In genomic region chr12:114903394-114903748, GRCh38 we compare ENCODE assay signal across 21 cellular contexts.
A peak's percentile ranks its signal among the peaks of the same experiment; 100 is the strongest.
DNase-seq lines count a peak whose midpoint lies in the region; ATAC-seq and TF ChIP-seq lines count a peak whose summit lies in the region.
"Had no signal": no experiment of that assay in that cellular context is flagged by ENCODE, and none has a peak within 500 bp of the region (broad histone marks: within the 10 kb centered on the region; RNA-seq: fewer than 3 reads in every experiment).

No MANE protein-coding gene starts in this region.

- H3K27ac Mint-ChIP-seq in H9, result no peak overlapping the region
- H3K27ac Mint-ChIP-seq in stimulated activated memory B cell treated with anti-CD40 and anti-IgM and Interleukin-4, amounts not matched to agents 10 μg/mL and 1 μg/mL and 100 μg/mL, for 72 hours, result no peak overlapping the region
- H3K27ac Mint-ChIP-seq: activated CD8-positive, alpha-beta memory T cell treated with anti-CD3 and anti-CD28 coated beads, Interleukin-2, amount 10 ng/mL, durations not matched to agents 7 days and 5 days; immature natural killer cell; mesothelial cell of epicardium had no signal

- H3K36me3 ChIP-seq in brain microvascular endothelial cell (replicated peaks), result no peaks in the 10 kb centered on the region
- H3K36me3 ChIP-seq in mesenchymal stem cell (ENCODE audit: control insufficient read depth in 1 of 2, insufficient read depth in 2 of 2, low read depth in 1 of 2, low read length in 2 of 2), result no peaks in the 10 kb centered on the region
- H3K36me3 ChIP-seq: SJCRH30, upper lobe of right lung had no signal

- H4K8ac ChIP-seq in H9 (replicated peaks; ENCODE audit: insufficient read length, low read depth, low read length), result peak overlapping the region; percentile 10
- peak overlapping the region; percentile 27 for H4K8ac ChIP-seq in mesenchymal stem cell (ENCODE audit: low read length)

- no peaks in the 10 kb centered on the region for H3K23me2 ChIP-seq in H9 (ENCODE audit: insufficient read length, low read depth, low read length, poor library complexity, severe bottlenecking)

- H3K4ac ChIP-seq in H9 (ENCODE audit: low read depth, low read length) (no peak overlapping the region), mesenchymal stem cell (ENCODE audit: low read depth in 1 of 2, low read length in 2 of 2) (no peak overlapping the region)

- H3K14ac ChIP-seq in H9 (ENCODE audit: insufficient read depth, low read length) (no peak overlapping the region), mesenchymal stem cell (ENCODE audit: low read length in 2 of 2) (no peak overlapping the region)

- H2BK20ac ChIP-seq in H9 (ENCODE audit: low read depth, low read length, poor library complexity, severe bottlenecking), result no peak overlapping the region

- no peak for DNase-seq in AG04449 (ENCODE audit: low read depth, low spot score)
- no peak for DNase-seq in H9
- DNase-seq in brain microvascular endothelial cell, result peak; percentile 4
- no peak for DNase-seq in mesenchymal stem cell
- no peak for DNase-seq in NCI-H2029 treated with DMSO at 0.1 percent for 48 hours (lab: John Stamatoyannopoulos, UW)
- DNase-seq in coronary artery (ENCODE audit: low spot score), result no peak
- DNase-seq: ACHN; activated CD4-positive, alpha-beta T cell treated with anti-CD3 and anti-CD28 coated beads for 1 hour; activated CD8-positive, alpha-beta memory T cell treated with anti-CD3 and anti-CD28 coated beads, Interleukin-2, amount 10 ng/mL, durations not matched to agents 7 days and 5 days; activated gamma-delta T cell; amygdala; immature natural killer cell; NCI-H1048; PC-9; SJCRH30; stimulated activated CD4-positive, alpha-beta T cell treated with anti-CD3 and anti-CD28 coated beads, Interleukin-15, amount 100 ng/mL, for 24 hours; stimulated activated naive CD4-positive, alpha-beta T cell; upper lobe of right lung had no signal

- no peaks in the 10 kb centered on the region; the same call in 1 of the 2 replicates for H3K27me3 Mint-ChIP-seq in H9 (ENCODE audit: low read depth)
- H3K27me3 Mint-ChIP-seq in stimulated activated memory B cell treated with anti-CD40 and anti-IgM and Interleukin-4, amounts not matched to agents 10 μg/mL and 1 μg/mL and 100 μg/mL, for 72 hours, result no peaks in the 10 kb centered on the region
- H3K27me3 Mint-ChIP-seq: activated CD8-positive, alpha-beta memory T cell treated with anti-CD3 and anti-CD28 coated beads, Interleukin-2, amount 10 ng/mL, durations not matched to agents 7 days and 5 days had no signal

- H3K27me3 ChIP-seq in H9 (ENCODE audit: insufficient read depth, low read length) (no peaks in the 10 kb centered on the region), brain microvascular endothelial cell (replicated peaks) (no peaks in the 10 kb centered on the region), mesenchymal stem cell (ENCODE audit: control insufficient read depth in 1 of 2, insufficient read depth in 1 of 2, low read length in 2 of 2) (no peaks in the 10 kb centered on the region)
- H3K27me3 ChIP-seq: SJCRH30, upper lobe of right lung had no signal

- H4K5ac ChIP-seq in H9 (ENCODE audit: insufficient read length, low read depth, low read length), result no peak overlapping the region

- no peaks in the 10 kb centered on the region for H3K79me2 ChIP-seq in H9 (ENCODE audit: insufficient read depth, low read length)

- H3K56ac ChIP-seq in H9 (ENCODE audit: insufficient read length, low read depth, low read length), result no peak overlapping the region

- CTCF ChIA-PET in AG04449 (lab: Yijun Ruan, JAX), result interaction anchor here (0.8 to 1.2 kb wide), 2 partner anchors 9 to 56 kb away, joined by 3 to 4 read pairs; no protein-coding TSS in a partner anchor

- H3K9ac ChIP-seq in H9 (ENCODE audit: extremely low read depth, insufficient read length, low read length) (no peak overlapping the region), mesenchymal stem cell (ENCODE audit: low read length) (peak overlapping the region; percentile 82)

- H3K4me1 ChIP-seq in H9 (ENCODE audit: insufficient read depth, low read length) (no peaks in the 10 kb centered on the region), mesenchymal stem cell (ENCODE audit: control insufficient read depth, insufficient read depth, low read depth, low read length) (peaks cover 1% of the 10 kb centered on the region)
- H3K4me1 ChIP-seq: SJCRH30, upper lobe of right lung had no signal

- no peaks in the 10 kb centered on the region for H3K4me1 Mint-ChIP-seq in H9
- H3K4me1 Mint-ChIP-seq in stimulated activated memory B cell treated with anti-CD40 and anti-IgM and Interleukin-4, amounts not matched to agents 10 μg/mL and 1 μg/mL and 100 μg/mL, for 72 hours, result no peaks in the 10 kb centered on the region
- H3K4me1 Mint-ChIP-seq: activated CD8-positive, alpha-beta memory T cell treated with anti-CD3 and anti-CD28 coated beads, Interleukin-2, amount 10 ng/mL, durations not matched to agents 7 days and 5 days; immature natural killer cell had no signal

- no peak overlapping the region for H2BK120ac ChIP-seq in H9 (ENCODE audit: low read depth, low read length, poor library complexity, severe bottlenecking)
- peak overlapping the region; percentile 27 for H2BK120ac ChIP-seq in mesenchymal stem cell (ENCODE audit: low read depth, low read length)

- POLR2A ChIA-PET in AG04449 (lab: Yijun Ruan, JAX), result interaction anchor here (0.8 to 1.6 kb wide), 6 partner anchors 11 to 253 kb away, joined by 3 to 9 read pairs (median 4); partner anchors contain the start of gene TBX3

- no peak overlapping the region for H3K18ac ChIP-seq in H9 (ENCODE audit: insufficient read length, low read depth, low read length)
- peak overlapping the region in 1 of 2 experiments; percentile 52 for H3K18ac ChIP-seq in mesenchymal stem cell (ENCODE audit: low read depth in 1 of 2, low read length in 2 of 2)

- peak overlapping the region; percentile 59 for H3K23ac ChIP-seq in H9 (ENCODE audit: insufficient read length, low read depth, low read length)
- no peak overlapping the region for H3K23ac ChIP-seq in mesenchymal stem cell (ENCODE audit: low read length in 2 of 2)

- H3T11ph ChIP-seq in H9 (ENCODE audit: low read length), result no peak overlapping the region

- no peaks in the 10 kb centered on the region for H3K79me1 ChIP-seq in H9 (ENCODE audit: insufficient read depth, low read depth, low read length, poor library complexity, severe bottlenecking)
- no peaks in the 10 kb centered on the region for H3K79me1 ChIP-seq in mesenchymal stem cell (replicated peaks; ENCODE audit: low read length, poor library complexity, severe bottlenecking)

- H2BK15ac ChIP-seq in H9 (ENCODE audit: low read depth, low read length) (no peak overlapping the region), mesenchymal stem cell (ENCODE audit: low read depth, poor library complexity, severe bottlenecking) (no peak overlapping the region)

- in situ Hi-C loops in brain microvascular endothelial cell (cut with HindIII; ENCODE audit: low pct_ligation_motif_present, low sequenced_read_pairs), result no loop called here

- H3K27ac ChIP-seq in H9 (ENCODE audit: insufficient read length, low read depth, low read length) (no peak overlapping the region), brain microvascular endothelial cell (peak overlapping the region; percentile 2), mesenchymal stem cell (ENCODE audit: low read length, poor library complexity, severe bottlenecking) (no peak overlapping the region), coronary artery (no peak overlapping the region)
- H3K27ac ChIP-seq: PC-9, SJCRH30, upper lobe of right lung had no signal

- no peak for ATAC-seq in esophagus mucosa
- no peak for ATAC-seq in stimulated activated memory B cell treated with anti-CD40 and anti-IgM and Interleukin-4, amounts not matched to agents 10 μg/mL and 1 μg/mL and 100 μg/mL, for 72 hours
- ATAC-seq: activated CD8-positive, alpha-beta memory T cell treated with anti-CD3 and anti-CD28 coated beads, Interleukin-2, amount 10 ng/mL, durations not matched to agents 7 days and 5 days had no signal

- no peak overlapping the region for H3K4me3 Mint-ChIP-seq in H9
- no peak overlapping the region for H3K4me3 Mint-ChIP-seq in stimulated activated memory B cell treated with anti-CD40 and anti-IgM and Interleukin-4, amounts not matched to agents 10 μg/mL and 1 μg/mL and 100 μg/mL, for 72 hours
- H3K4me3 Mint-ChIP-seq: activated CD8-positive, alpha-beta memory T cell treated with anti-CD3 and anti-CD28 coated beads, Interleukin-2, amount 10 ng/mL, durations not matched to agents 7 days and 5 days; immature natural killer cell; mesothelial cell of epicardium had no signal

- no peaks in the 10 kb centered on the region for H3K36me3 Mint-ChIP-seq in H9 (ENCODE audit: insufficient read depth in 1 of 3, low read depth in 3 of 3)
- no peaks in the 10 kb centered on the region for H3K36me3 Mint-ChIP-seq in stimulated activated memory B cell treated with anti-CD40 and anti-IgM and Interleukin-4, amounts not matched to agents 10 μg/mL and 1 μg/mL and 100 μg/mL, for 72 hours
- H3K36me3 Mint-ChIP-seq: activated CD8-positive, alpha-beta memory T cell treated with anti-CD3 and anti-CD28 coated beads, Interleukin-2, amount 10 ng/mL, durations not matched to agents 7 days and 5 days; immature natural killer cell; mesothelial cell of epicardium had no signal

- H2AFZ ChIP-seq in H9 (ENCODE audit: low read length) (no peak overlapping the region), mesenchymal stem cell (ENCODE audit: low read depth, low read length) (no peak overlapping the region)
- H2AFZ ChIP-seq: PC-9 had no signal

- H4K91ac ChIP-seq in H9 (ENCODE audit: insufficient read length, low read depth, low read length), result no peak overlapping the region
- H4K91ac ChIP-seq in mesenchymal stem cell (ENCODE audit: low read length), result peak overlapping the region; percentile 12

- H2BK5ac ChIP-seq in H9 (ENCODE audit: insufficient read length, low read length), result no peak overlapping the region
- H2BK5ac ChIP-seq in mesenchymal stem cell (ENCODE audit: low read depth, low read length, poor library complexity, severe bottlenecking), result no peak overlapping the region

- H4K20me1 ChIP-seq in H9 (ENCODE audit: control insufficient read depth, insufficient read depth, insufficient read length), result no peaks in the 10 kb centered on the region

- no peaks in the 10 kb centered on the region for H3K9me3 Mint-ChIP-seq in H9
- H3K9me3 Mint-ChIP-seq in stimulated activated memory B cell treated with anti-CD40 and anti-IgM and Interleukin-4, amounts not matched to agents 10 μg/mL and 1 μg/mL and 100 μg/mL, for 72 hours, result no peaks in the 10 kb centered on the region
- H3K9me3 Mint-ChIP-seq: mesothelial cell of epicardium had no signal

- no CpG with 5 or more reads among the region's 6 CpGs for WGBS in H9 (ENCODE audit: extremely low coverage, insufficient read length, low lambda C conversion rate)
- 57% methylated on average over 6 of the region's 6 CpGs for WGBS in mesenchymal stem cell

- no peak for TF ChIP-seq CTCF in AG04449 (IDR thresholded peaks at IDR 0.05; ENCODE audit: insufficient read depth, low read length, missing control alignments)
- TF ChIP-seq CTCF in H9 (conservative IDR thresholded peaks at IDR 0.05), result no peak
- no peak for TF ChIP-seq CTCF in brain microvascular endothelial cell (IDR thresholded peaks at IDR 0.05; ENCODE audit: low read depth, low read length, missing control alignments)
- no peak for TF ChIP-seq CTCF in coronary artery (IDR thresholded peaks at IDR 0.05)

- H2AK5ac ChIP-seq in H9 (ENCODE audit: insufficient read length, low read length) (no peak overlapping the region), mesenchymal stem cell (ENCODE audit: low read length, severe bottlenecking) (no peak overlapping the region)

- H3K4me2 ChIP-seq in H9 (ENCODE audit: insufficient read depth, insufficient read length, low read length) (no peak overlapping the region), mesenchymal stem cell (ENCODE audit: low read length, poor library complexity, severe bottlenecking) (no peak overlapping the region)
- H3K4me2 ChIP-seq: PC-9 had no signal

- peaks cover 5% of the 10 kb centered on the region for H3K9me3 ChIP-seq in H9 (ENCODE audit: control insufficient read depth, low read depth, low read length)
- no peaks in the 10 kb centered on the region for H3K9me3 ChIP-seq in mesenchymal stem cell (ENCODE audit: control insufficient read depth, low read length)
- H3K9me3 ChIP-seq: SJCRH30, upper lobe of right lung had no signal

- H2BK12ac ChIP-seq in H9 (ENCODE audit: insufficient read length, low read depth, low read length) (no peak overlapping the region), mesenchymal stem cell (ENCODE audit: low read length in 2 of 2) (peak overlapping the region in 1 of 2 experiments; percentile 76)

- H3K4me3 ChIP-seq in AG04449 (ENCODE audit: low read depth, low read length), result peak overlapping the region; percentile 50
- H3K4me3 ChIP-seq in brain microvascular endothelial cell (ENCODE audit: low read depth, low read length), result peak overlapping the region; percentile 22
- H3K4me3 ChIP-seq in mesenchymal stem cell (ENCODE audit: insufficient read depth in 1 of 2, low read depth in 1 of 2, low read length in 2 of 2), result peak overlapping the region in 1 of 2 experiments; percentile 70
- H3K4me3 ChIP-seq in coronary artery, result no peak overlapping the region
- H3K4me3 ChIP-seq: PC-9, SJCRH30, upper lobe of right lung had no signal
